Comparison of ENCODE assay signal across 8 cellular contexts in genomic region chr6:90080876-90081464, GRCh38.
DNase-seq lines count a peak whose midpoint lies in the region; ATAC-seq, FAIRE-seq and TF ChIP-seq lines count a peak whose summit lies in the region.

No MANE protein-coding gene starts in this region.

- TF ChIP-seq EP300 in ovary (IDR thresholded peaks at IDR 0.05) = no peak

- H3K27me3 ChIP-seq in right cardiac atrium (ENCODE audit: control insufficient read depth, insufficient read depth) = no peaks in the 10 kb centered on the region
- no peaks in the 10 kb centered on the region for H3K27me3 ChIP-seq in ovary

- TF ChIP-seq POLR2A in GM12891 (IDR thresholded peaks at IDR 0.05; ENCODE audit: low read depth, low read length) (no peak), ovary (IDR thresholded peaks at IDR 0.05) (no peak)

- TF ChIP-seq CTCF in omental fat pad (IDR thresholded peaks at IDR 0.05) = no peak
- no peak for TF ChIP-seq CTCF in ovary (IDR thresholded peaks at IDR 0.05)

- H3K36me3 ChIP-seq in ovary = no peaks in the 10 kb centered on the region

- H3K4me3 ChIP-seq in right cardiac atrium (ENCODE audit: low read length) = no peak overlapping the region
- H3K4me3 ChIP-seq in ovary = no peak overlapping the region

- intact Hi-C loops in right cardiac atrium (cut with DNase I) (no loop called here), ovary (cut with DNase I) (no loop called here)

- H3K4me1 ChIP-seq in right cardiac atrium (ENCODE audit: control insufficient read depth, insufficient read depth, low read length) = no peaks in the 10 kb centered on the region
- H3K4me1 ChIP-seq in ovary (ENCODE audit: insufficient read depth) = no peaks in the 10 kb centered on the region

- peak; percentile 57 for FAIRE-seq in GM12891 (lab: Jason Lieb, UNC)

- ATAC-seq in HG02763 (IDR thresholded peaks at IDR 0.05; ENCODE audit: unreplicated experiment) (peak; percentile 72), right cardiac atrium (no peak), omental fat pad (ENCODE audit: low FRiP score) (no peak)

- H3K9me3 ChIP-seq in right cardiac atrium (ENCODE audit: control insufficient read depth, low read length) (no peaks in the 10 kb centered on the region), ovary (no peaks in the 10 kb centered on the region)

- H3K27ac ChIP-seq in right cardiac atrium (ENCODE audit: low read length) = no peak overlapping the region
- H3K27ac ChIP-seq in ovary = no peak overlapping the region

- DNase-seq in GM12891 (ENCODE audit: insufficient read length, low spot score) = no peak
- peak in 4 of 5 experiments; percentile 45 to 92 (median 69) for DNase-seq in T-helper 2 cell
- DNase-seq in central memory CD4-positive, alpha-beta T cell = peak; percentile 83
- DNase-seq in right cardiac atrium = no peak
- no peak for DNase-seq in omental fat pad (ENCODE audit: low spot score)
- no peak for DNase-seq in AML-193 (lab: John Stamatoyannopoulos, UW)
- DNase-seq in ovary = no peak

- 87% methylated on average over 9 of the region's 9 CpGs for WGBS in right cardiac atrium
- WGBS in ovary, 3 donors = 94 to 96% (median 95%) methylated on average over 9 of the region's 9 CpGs

TF ChIP-seq in GM12891, 5 proteins besides CTCF, POLR2A, EP300 and RAD21:
- TF ChIP-seq PAX5 (IDR thresholded peaks at IDR 0.05; ENCODE audit: insufficient read depth, low read length, severe bottlenecking) (no peak), SPI1 (IDR thresholded peaks at IDR 0.05; ENCODE audit: low read depth, low read length) (0 out of 2 replicates have a peak, but pooled peaks have one; percentile 28), POLR2AphosphoS5 (IDR thresholded peaks at IDR 0.05; ENCODE audit: low read depth, low read length) (no peak), POU2F2 (IDR thresholded peaks at IDR 0.05; ENCODE audit: low read depth, low read length) (peak; percentile 90), TAF1 (IDR thresholded peaks at IDR 0.05; ENCODE audit: low read depth, low read length) (no peak)

Comparison
In these comparisons a context has a peak if more than half of its experiments do, and no peak if none do; other contexts are left out.
1. DNase-seq: peak in T-helper 2 cell (4 of 5) and central memory CD4-positive, alpha-beta T cell (single experiment); none in GM12891 (single experiment), right cardiac atrium (0 of 3), omental fat pad (single experiment), AML-193 (0 of 2) and ovary (0 of 5).